ENCODE assay signal across 1 cellular context in the genomic region with DNA sequence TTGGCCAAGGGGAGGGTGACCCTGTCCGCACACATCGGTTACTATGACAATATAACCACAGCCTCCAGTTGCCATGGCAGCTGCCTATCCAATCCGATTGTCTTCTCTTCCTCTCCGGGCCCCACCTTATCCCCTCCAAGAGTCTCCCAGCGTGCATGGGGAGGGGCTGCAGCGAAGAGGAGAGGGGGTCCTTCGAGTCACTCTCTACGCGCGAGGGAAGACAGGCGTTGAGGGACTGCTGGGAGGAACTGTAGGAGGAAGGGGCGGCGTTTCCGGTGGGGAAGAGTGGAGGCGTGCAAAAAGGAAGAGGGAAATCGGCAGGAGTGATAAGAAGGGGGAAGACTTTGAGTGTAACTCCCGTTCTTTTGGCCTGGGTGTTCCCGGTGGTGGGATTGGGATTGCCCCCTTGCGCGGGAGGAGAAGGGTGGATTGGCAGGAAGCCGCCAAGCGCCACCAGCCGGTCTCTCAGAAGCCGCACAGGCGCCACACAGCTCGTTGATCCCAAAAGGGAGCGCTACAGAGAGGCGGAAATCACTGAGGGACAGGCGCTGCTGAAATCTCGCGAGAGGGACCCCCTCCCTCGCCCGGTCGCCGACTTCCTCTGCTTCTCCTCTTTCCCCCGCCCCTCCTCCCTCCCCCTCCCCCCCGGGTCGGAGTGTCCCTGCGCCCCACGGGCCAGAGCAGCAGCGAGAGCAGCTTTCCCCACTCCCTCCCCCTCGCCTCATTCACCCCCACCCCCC.
TF ChIP-seq lines count a peak whose summit lies in the region.

No MANE protein-coding gene starts in this region.

TF ChIP-seq in HepG2, 621 proteins besides CTCF, POLR2A, EP300 and RAD21 (continued from another document and continues in another):
- TF ChIP-seq, protein P1, sequence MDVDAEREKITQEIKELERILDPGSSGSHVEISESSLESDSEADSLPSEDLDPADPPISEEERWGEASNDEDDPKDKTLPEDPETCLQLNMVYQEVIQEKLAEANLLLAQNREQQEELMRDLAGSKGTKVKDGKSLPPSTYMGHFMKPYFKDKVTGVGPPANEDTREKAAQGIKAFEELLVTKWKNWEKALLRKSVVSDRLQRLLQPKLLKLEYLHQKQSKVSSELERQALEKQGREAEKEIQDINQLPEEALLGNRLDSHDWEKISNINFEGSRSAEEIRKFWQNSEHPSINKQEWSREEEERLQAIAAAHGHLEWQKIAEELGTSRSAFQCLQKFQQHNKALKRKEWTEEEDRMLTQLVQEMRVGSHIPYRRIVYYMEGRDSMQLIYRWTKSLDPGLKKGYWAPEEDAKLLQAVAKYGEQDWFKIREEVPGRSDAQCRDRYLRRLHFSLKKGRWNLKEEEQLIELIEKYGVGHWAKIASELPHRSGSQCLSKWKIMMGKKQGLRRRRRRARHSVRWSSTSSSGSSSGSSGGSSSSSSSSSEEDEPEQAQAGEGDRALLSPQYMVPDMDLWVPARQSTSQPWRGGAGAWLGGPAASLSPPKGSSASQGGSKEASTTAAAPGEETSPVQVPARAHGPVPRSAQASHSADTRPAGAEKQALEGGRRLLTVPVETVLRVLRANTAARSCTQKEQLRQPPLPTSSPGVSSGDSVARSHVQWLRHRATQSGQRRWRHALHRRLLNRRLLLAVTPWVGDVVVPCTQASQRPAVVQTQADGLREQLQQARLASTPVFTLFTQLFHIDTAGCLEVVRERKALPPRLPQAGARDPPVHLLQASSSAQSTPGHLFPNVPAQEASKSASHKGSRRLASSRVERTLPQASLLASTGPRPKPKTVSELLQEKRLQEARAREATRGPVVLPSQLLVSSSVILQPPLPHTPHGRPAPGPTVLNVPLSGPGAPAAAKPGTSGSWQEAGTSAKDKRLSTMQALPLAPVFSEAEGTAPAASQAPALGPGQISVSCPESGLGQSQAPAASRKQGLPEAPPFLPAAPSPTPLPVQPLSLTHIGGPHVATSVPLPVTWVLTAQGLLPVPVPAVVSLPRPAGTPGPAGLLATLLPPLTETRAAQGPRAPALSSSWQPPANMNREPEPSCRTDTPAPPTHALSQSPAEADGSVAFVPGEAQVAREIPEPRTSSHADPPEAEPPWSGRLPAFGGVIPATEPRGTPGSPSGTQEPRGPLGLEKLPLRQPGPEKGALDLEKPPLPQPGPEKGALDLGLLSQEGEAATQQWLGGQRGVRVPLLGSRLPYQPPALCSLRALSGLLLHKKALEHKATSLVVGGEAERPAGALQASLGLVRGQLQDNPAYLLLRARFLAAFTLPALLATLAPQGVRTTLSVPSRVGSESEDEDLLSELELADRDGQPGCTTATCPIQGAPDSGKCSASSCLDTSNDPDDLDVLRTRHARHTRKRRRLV (CRISPR knock-in tag; IDR thresholded peaks at IDR 0.05) = no peak
- TF ChIP-seq, protein P2, sequence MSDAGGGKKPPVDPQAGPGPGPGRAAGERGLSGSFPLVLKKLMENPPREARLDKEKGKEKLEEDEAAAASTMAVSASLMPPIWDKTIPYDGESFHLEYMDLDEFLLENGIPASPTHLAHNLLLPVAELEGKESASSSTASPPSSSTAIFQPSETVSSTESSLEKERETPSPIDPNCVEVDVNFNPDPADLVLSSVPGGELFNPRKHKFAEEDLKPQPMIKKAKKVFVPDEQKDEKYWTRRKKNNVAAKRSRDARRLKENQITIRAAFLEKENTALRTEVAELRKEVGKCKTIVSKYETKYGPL (CRISPR knock-in tag; IDR thresholded peaks at IDR 0.05) = no peak
- TF ChIP-seq NFKB2 (CRISPR knock-in tag; IDR thresholded peaks at IDR 0.05; ENCODE audit: borderline replicate concordance) (peak; percentile 21; the same call in 1 of the 2 replicates), KLF6 (CRISPR knock-in tag; IDR thresholded peaks at IDR 0.05) (peak; percentile 62; the same call in 1 of the 2 replicates), GABPB1 (CRISPR knock-in tag; IDR thresholded peaks at IDR 0.05) (peak; percentile 97), CENPX (CRISPR knock-in tag; IDR thresholded peaks at IDR 0.05) (no peak), XRCC5 (optimal IDR thresholded peaks at IDR 0.05; ENCODE audit: low read length) (peak; percentile 99), HOXA5 (CRISPR knock-in tag; IDR thresholded peaks at IDR 0.05) (peak; percentile 28; the same call in 1 of the 2 replicates), ZBTB7B (CRISPR knock-in tag; IDR thresholded peaks at IDR 0.05) (peak; percentile 65), PLRG1 (conservative IDR thresholded peaks at IDR 0.05) (no peak), ZNF333 (CRISPR knock-in tag; IDR thresholded peaks at IDR 0.05; ENCODE audit: borderline replicate concordance) (0 out of 2 replicates have a peak, but pooled peaks have one; percentile 51), NFYC (CRISPR knock-in tag; IDR thresholded peaks at IDR 0.05) (peak; percentile 76), RXRB (CRISPR knock-in tag; IDR thresholded peaks at IDR 0.05; ENCODE audit: borderline replicate concordance) (peak; percentile 36; the same call in 1 of the 2 replicates), RBM39 (IDR thresholded peaks at IDR 0.05; ENCODE audit: low read depth, low read length, poor library complexity, severe bottlenecking) (peak; percentile 34), ZNF121 (CRISPR knock-in tag; IDR thresholded peaks at IDR 0.05) (peak; percentile 9; the same call in 1 of the 2 replicates), REL (CRISPR knock-in tag; conservative IDR thresholded peaks at IDR 0.05) (no peak; the same call in 1 of the 2 replicates), EZH2 (conservative IDR thresholded peaks at IDR 0.05; ENCODE audit: low read depth, low read length) (no peak), ZNF431 (CRISPR knock-in tag; IDR thresholded peaks at IDR 0.05; ENCODE audit: borderline replicate concordance, low read depth) (0 out of 2 replicates have a peak, but pooled peaks have one; percentile 76), HNRNPUL1 (IDR thresholded peaks at IDR 0.05; ENCODE audit: low read depth, low read length) (no peak), MTF1 (CRISPR knock-in tag; IDR thresholded peaks at IDR 0.05) (no peak), POGZ (CRISPR knock-in tag; IDR thresholded peaks at IDR 0.05) (peak; percentile 91), CBX5 (CRISPR knock-in tag; IDR thresholded peaks at IDR 0.05; ENCODE audit: borderline replicate concordance) (peak; percentile 85; the same call in 1 of the 2 replicates), TBX2 (CRISPR knock-in tag; IDR thresholded peaks at IDR 0.05; ENCODE audit: borderline replicate concordance) (no peak), ZNF570 (CRISPR knock-in tag; IDR thresholded peaks at IDR 0.05; ENCODE audit: borderline replicate concordance) (no peak), GZF1 (CRISPR knock-in tag; IDR thresholded peaks at IDR 0.05) (no peak), KDM2A (CRISPR knock-in tag; IDR thresholded peaks at IDR 0.05; ENCODE audit: borderline replicate concordance, low read depth) (peak; percentile 74), SMYD3 (CRISPR knock-in tag; IDR thresholded peaks at IDR 0.05) (no peak), ZFP1 (CRISPR knock-in tag; IDR thresholded peaks at IDR 0.05) (peak; percentile 31; the same call in 1 of the 2 replicates), PCBP2 (optimal IDR thresholded peaks at IDR 0.05; ENCODE audit: low read depth, low read length, poor library complexity, severe bottlenecking) (peak; percentile 65), MEIS2 (CRISPR knock-in tag; IDR thresholded peaks at IDR 0.05) (no peak; the same call in 1 of the 2 replicates), ZFP36L1 (CRISPR knock-in tag; IDR thresholded peaks at IDR 0.05) (no peak), AGO2 (optimal IDR thresholded peaks at IDR 0.05; ENCODE audit: low read depth, low read length) (no peak), ATAD3A (CRISPR knock-in tag; IDR thresholded peaks at IDR 0.05) (no peak), ZNF557 (CRISPR knock-in tag; IDR thresholded peaks at IDR 0.05) (no peak), TBL1XR1 (IDR thresholded peaks at IDR 0.05; ENCODE audit: borderline replicate concordance, low read length, partially characterized antibody) (no peak)
- TF ChIP-seq, protein P3, sequence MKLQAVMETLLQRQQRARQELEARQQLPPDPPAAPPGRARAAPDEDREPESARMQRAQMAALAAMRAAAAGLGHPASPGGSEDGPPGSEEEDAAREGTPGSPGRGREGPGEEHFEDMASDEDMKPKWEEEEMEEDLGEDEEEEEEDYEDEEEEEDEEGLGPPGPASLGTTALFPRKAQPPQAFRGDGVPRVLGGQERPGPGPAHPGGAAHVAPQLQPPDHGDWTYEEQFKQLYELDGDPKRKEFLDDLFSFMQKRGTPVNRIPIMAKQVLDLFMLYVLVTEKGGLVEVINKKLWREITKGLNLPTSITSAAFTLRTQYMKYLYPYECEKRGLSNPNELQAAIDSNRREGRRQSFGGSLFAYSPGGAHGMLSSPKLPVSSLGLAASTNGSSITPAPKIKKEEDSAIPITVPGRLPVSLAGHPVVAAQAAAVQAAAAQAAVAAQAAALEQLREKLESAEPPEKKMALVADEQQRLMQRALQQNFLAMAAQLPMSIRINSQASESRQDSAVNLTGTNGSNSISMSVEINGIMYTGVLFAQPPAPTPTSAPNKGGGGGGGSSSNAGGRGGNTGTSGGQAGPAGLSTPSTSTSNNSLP (IDR thresholded peaks at IDR 0.05; ENCODE audit: low read depth, low read length) = 0 out of 2 replicates have a peak, but pooled peaks have one; percentile 14
- TF ChIP-seq, protein P4, sequence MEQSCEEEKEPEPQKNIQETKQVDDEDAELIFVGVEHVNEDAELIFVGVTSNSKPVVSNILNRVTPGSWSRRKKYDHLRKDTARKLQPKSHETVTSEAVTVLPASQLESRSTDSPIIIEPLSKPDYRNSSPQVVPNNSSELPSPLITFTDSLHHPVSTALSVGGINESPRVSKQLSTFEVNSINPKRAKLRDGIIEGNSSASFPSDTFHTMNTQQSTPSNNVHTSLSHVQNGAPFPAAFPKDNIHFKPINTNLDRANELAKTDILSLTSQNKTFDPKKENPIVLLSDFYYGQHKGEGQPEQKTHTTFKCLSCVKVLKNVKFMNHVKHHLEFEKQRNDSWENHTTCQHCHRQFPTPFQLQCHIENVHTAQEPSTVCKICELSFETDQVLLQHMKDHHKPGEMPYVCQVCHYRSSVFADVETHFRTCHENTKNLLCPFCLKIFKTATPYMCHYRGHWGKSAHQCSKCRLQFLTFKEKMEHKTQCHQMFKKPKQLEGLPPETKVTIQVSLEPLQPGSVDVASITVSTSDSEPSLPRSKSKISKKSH (CRISPR knock-in tag; IDR thresholded peaks at IDR 0.05; ENCODE audit: borderline replicate concordance) = no peak
- TF ChIP-seq, protein P5, sequence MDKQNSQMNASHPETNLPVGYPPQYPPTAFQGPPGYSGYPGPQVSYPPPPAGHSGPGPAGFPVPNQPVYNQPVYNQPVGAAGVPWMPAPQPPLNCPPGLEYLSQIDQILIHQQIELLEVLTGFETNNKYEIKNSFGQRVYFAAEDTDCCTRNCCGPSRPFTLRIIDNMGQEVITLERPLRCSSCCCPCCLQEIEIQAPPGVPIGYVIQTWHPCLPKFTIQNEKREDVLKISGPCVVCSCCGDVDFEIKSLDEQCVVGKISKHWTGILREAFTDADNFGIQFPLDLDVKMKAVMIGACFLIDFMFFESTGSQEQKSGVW (CRISPR knock-in tag; IDR thresholded peaks at IDR 0.05; ENCODE audit: borderline replicate concordance) = no peak
- TF ChIP-seq, protein P6, sequence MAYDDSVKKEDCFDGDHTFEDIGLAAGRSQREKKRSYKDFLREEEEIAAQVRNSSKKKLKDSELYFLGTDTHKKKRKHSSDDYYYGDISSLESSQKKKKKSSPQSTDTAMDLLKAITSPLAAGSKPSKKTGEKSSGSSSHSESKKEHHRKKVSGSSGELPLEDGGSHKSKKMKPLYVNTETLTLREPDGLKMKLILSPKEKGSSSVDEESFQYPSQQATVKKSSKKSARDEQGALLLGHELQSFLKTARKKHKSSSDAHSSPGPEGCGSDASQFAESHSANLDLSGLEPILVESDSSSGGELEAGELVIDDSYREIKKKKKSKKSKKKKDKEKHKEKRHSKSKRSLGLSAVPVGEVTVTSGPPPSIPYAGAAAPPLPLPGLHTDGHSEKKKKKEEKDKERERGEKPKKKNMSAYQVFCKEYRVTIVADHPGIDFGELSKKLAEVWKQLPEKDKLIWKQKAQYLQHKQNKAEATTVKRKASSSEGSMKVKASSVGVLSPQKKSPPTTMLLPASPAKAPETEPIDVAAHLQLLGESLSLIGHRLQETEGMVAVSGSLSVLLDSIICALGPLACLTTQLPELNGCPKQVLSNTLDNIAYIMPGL (CRISPR knock-in tag; IDR thresholded peaks at IDR 0.05; ENCODE audit: borderline replicate concordance in 1 of 2, low read depth in 1 of 2) = 0 out of 4 replicates have a peak, but pooled peaks have one; percentile 17 to 31
- TF ChIP-seq, protein P7, sequence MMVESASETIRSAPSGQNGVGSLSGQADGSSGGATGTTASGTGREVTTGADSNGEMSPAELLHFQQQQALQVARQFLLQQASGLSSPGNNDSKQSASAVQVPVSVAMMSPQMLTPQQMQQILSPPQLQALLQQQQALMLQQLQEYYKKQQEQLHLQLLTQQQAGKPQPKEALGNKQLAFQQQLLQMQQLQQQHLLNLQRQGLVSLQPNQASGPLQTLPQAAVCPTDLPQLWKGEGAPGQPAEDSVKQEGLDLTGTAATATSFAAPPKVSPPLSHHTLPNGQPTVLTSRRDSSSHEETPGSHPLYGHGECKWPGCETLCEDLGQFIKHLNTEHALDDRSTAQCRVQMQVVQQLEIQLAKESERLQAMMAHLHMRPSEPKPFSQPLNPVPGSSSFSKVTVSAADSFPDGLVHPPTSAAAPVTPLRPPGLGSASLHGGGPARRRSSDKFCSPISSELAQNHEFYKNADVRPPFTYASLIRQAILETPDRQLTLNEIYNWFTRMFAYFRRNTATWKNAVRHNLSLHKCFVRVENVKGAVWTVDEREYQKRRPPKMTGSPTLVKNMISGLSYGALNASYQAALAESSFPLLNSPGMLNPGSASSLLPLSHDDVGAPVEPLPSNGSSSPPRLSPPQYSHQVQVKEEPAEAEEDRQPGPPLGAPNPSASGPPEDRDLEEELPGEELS (CRISPR knock-in tag; IDR thresholded peaks at IDR 0.05) = peak; percentile 57
- TF ChIP-seq, protein P8, sequence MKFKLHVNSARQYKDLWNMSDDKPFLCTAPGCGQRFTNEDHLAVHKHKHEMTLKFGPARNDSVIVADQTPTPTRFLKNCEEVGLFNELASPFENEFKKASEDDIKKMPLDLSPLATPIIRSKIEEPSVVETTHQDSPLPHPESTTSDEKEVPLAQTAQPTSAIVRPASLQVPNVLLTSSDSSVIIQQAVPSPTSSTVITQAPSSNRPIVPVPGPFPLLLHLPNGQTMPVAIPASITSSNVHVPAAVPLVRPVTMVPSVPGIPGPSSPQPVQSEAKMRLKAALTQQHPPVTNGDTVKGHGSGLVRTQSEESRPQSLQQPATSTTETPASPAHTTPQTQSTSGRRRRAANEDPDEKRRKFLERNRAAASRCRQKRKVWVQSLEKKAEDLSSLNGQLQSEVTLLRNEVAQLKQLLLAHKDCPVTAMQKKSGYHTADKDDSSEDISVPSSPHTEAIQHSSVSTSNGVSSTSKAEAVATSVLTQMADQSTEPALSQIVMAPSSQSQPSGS (CRISPR knock-in tag; IDR thresholded peaks at IDR 0.05) = no peak; the same call in 1 of the 2 replicates
- TF ChIP-seq, protein P9, sequence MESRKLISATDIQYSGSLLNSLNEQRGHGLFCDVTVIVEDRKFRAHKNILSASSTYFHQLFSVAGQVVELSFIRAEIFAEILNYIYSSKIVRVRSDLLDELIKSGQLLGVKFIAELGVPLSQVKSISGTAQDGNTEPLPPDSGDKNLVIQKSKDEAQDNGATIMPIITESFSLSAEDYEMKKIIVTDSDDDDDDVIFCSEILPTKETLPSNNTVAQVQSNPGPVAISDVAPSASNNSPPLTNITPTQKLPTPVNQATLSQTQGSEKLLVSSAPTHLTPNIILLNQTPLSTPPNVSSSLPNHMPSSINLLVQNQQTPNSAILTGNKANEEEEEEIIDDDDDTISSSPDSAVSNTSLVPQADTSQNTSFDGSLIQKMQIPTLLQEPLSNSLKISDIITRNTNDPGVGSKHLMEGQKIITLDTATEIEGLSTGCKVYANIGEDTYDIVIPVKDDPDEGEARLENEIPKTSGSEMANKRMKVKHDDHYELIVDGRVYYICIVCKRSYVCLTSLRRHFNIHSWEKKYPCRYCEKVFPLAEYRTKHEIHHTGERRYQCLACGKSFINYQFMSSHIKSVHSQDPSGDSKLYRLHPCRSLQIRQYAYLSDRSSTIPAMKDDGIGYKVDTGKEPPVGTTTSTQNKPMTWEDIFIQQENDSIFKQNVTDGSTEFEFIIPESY (CRISPR knock-in tag; IDR thresholded peaks at IDR 0.05) = peak; percentile 51; the same call in 1 of the 2 replicates
